1 cellular context compared by ENCODE assay signal in the genomic region with DNA sequence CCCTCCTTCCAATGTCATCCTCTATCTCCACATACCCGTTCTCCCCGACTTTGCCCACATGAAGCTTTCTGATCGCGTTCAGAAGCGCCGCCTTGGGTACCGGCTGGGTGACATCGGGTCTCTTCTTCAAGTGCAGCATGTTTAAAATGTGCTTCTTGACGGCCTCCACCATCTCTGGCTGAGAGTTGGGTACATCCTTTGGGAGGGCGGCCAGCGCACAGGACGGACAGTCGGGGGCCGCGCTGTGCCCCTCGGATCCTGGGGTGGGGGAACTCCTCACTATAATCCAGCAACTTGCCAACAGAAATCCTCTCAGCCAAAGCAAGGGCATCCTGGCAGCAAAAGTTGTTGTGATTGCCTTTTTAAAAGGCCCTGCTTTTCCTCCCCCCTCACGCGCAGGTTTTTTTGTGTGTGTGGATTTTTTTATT.
TF ChIP-seq lines count a peak whose summit lies in the region.

No MANE protein-coding gene starts in this region.

TF ChIP-seq in GM23338, 12 proteins besides CTCF, POLR2A, EP300 and RAD21 (continued from another document):
- TF ChIP-seq, protein P1, sequence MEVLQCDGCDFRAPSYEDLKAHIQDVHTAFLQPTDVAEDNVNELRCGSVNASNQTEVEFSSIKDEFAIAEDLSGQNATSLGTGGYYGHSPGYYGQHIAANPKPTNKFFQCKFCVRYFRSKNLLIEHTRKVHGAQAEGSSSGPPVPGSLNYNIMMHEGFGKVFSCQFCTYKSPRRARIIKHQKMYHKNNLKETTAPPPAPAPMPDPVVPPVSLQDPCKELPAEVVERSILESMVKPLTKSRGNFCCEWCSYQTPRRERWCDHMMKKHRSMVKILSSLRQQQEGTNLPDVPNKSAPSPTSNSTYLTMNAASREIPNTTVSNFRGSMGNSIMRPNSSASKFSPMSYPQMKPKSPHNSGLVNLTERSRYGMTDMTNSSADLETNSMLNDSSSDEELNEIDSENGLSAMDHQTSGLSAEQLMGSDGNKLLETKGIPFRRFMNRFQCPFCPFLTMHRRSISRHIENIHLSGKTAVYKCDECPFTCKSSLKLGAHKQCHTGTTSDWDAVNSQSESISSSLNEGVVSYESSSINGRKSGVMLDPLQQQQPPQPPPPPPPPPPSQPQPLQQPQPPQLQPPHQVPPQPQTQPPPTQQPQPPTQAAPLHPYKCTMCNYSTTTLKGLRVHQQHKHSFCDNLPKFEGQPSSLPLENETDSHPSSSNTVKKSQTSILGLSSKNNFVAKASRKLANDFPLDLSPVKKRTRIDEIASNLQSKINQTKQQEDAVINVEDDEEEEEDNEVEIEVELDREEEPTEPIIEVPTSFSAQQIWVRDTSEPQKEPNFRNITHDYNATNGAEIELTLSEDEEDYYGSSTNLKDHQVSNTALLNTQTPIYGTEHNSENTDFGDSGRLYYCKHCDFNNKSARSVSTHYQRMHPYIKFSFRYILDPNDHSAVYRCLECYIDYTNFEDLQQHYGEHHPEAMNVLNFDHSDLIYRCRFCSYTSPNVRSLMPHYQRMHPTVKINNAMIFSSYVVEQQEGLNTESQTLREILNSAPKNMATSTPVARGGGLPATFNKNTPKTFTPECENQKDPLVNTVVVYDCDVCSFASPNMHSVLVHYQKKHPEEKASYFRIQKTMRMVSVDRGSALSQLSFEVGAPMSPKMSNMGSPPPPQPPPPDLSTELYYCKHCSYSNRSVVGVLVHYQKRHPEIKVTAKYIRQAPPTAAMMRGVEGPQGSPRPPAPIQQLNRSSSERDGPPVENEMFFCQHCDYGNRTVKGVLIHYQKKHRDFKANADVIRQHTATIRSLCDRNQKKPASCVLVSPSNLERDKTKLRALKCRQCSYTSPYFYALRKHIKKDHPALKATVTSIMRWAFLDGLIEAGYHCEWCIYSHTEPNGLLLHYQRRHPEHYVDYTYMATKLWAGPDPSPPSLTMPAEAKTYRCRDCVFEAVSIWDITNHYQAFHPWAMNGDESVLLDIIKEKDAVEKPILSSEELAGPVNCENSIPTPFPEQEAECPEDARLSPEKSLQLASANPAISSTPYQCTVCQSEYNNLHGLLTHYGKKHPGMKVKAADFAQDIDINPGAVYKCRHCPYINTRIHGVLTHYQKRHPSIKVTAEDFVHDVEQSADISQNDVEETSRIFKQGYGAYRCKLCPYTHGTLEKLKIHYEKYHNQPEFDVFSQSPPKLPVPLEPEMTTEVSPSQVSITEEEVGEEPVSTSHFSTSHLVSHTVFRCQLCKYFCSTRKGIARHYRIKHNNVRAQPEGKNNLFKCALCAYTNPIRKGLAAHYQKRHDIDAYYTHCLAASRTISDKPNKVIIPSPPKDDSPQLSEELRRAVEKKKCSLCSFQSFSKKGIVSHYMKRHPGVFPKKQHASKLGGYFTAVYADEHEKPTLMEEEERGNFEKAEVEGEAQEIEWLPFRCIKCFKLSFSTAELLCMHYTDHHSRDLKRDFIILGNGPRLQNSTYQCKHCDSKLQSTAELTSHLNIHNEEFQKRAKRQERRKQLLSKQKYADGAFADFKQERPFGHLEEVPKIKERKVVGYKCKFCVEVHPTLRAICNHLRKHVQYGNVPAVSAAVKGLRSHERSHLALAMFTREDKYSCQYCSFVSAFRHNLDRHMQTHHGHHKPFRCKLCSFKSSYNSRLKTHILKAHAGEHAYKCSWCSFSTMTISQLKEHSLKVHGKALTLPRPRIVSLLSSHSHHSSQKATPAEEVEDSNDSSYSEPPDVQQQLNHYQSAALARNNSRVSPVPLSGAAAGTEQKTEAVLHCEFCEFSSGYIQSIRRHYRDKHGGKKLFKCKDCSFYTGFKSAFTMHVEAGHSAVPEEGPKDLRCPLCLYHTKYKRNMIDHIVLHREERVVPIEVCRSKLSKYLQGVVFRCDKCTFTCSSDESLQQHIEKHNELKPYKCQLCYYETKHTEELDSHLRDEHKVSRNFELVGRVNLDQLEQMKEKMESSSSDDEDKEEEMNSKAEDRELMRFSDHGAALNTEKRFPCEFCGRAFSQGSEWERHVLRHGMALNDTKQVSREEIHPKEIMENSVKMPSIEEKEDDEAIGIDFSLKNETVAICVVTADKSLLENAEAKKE (CRISPR knock-in tag; IDR thresholded peaks at IDR 0.05), result no peak
- no peak for TF ChIP-seq JUNB (IDR thresholded peaks at IDR 0.05; ENCODE audit: unreplicated experiment)
- TF ChIP-seq ZNF331 (CRISPR knock-in tag; IDR thresholded peaks at IDR 0.05; ENCODE audit: low read depth), result no peak
